Comparison of ENCODE assay signal across 8 cellular contexts in genomic region chr2:202910687-202911086, GRCh38. TPM values are rescaled to one million over a fixed set of nuclear protein-coding genes. Genes with fewer than 3 reads are reported as not detected.
DNase-seq lines count a peak whose midpoint lies in the region; ATAC-seq and TF ChIP-seq lines count a peak whose summit lies in the region.

No MANE protein-coding gene starts in this region.

- POLR2A ChIA-PET in BJ (lab: Charles Lee), result no interaction called here
- POLR2A ChIA-PET in naive thymus-derived CD8-positive, alpha-beta T cell (lab: Charles Lee), result interaction anchor here (0.9 to 2.1 kb wide), 3 partner anchors 104 to 328 kb away, joined by 3 to 15 read pairs (median 14); partner anchors contain the start of genes CYP20A1, FAM117B and NBEAL1

- CTCF ChIA-PET in BJ (lab: Yijun Ruan, JAX), result no interaction called here

- peaks cover under 1% of the 10 kb centered on the region for H3K36me3 Mint-ChIP-seq in chondrocyte (ENCODE audit: low read depth)
- H3K36me3 Mint-ChIP-seq in naive thymus-derived CD8-positive, alpha-beta T cell, result peaks cover under 1 to 20% (median 7%) of the 10 kb centered on the region in 3 donors

- H3K4me3 ChIP-seq in BJ (ENCODE audit: low read depth, low read length), result peak overlapping the region; percentile 65

- H3K9me3 ChIP-seq in KOPT-K1 (ENCODE audit: insufficient read depth, low read length, poor library complexity, severe bottlenecking), result no peaks in the 10 kb centered on the region

- no peaks in the 10 kb centered on the region for H3K27me3 Mint-ChIP-seq in chondrocyte (ENCODE audit: low read depth)
- no peaks in the 10 kb centered on the region for H3K27me3 Mint-ChIP-seq in naive thymus-derived CD8-positive, alpha-beta T cell

- H3K27ac ChIP-seq in KOPT-K1 (ENCODE audit: low read depth, low read length, poor library complexity, severe bottlenecking), result peak overlapping the region; percentile 3

- no peak for TF ChIP-seq CTCF in BJ (IDR thresholded peaks at IDR 0.05; ENCODE audit: insufficient read depth, low read depth, low read length)
- no peak for TF ChIP-seq CTCF in chondrocyte (IDR thresholded peaks at IDR 0.05)

- ATAC-seq in naive thymus-derived CD8-positive, alpha-beta T cell, result no peak

- no peaks in the 10 kb centered on the region for H3K27me3 ChIP-seq in BJ (ENCODE audit: control insufficient read depth, insufficient read depth, low read length)

- peaks cover 24% of the 10 kb centered on the region for H3K4me1 Mint-ChIP-seq in chondrocyte (ENCODE audit: low read depth)
- peaks cover 15 to 40% (median 31%) of the 10 kb centered on the region in 4 donors for H3K4me1 Mint-ChIP-seq in naive thymus-derived CD8-positive, alpha-beta T cell

- no peaks in the 10 kb centered on the region for H3K36me3 ChIP-seq in BJ (ENCODE audit: control insufficient read depth, insufficient read depth, low read length)
- H3K36me3 ChIP-seq in KOPT-K1 (ENCODE audit: insufficient read depth, low read length), result peaks cover 18% of the 10 kb centered on the region

- no peak overlapping the region for H3K27ac Mint-ChIP-seq in chondrocyte (ENCODE audit: unreplicated experiment)
- peak overlapping the region in 5 of 10 donors; percentile 28 to 98 (median 94) for H3K27ac Mint-ChIP-seq in naive thymus-derived CD8-positive, alpha-beta T cell

- H3K4me3 Mint-ChIP-seq in chondrocyte (ENCODE audit: unreplicated experiment), result peak overlapping the region; percentile 97
- peak overlapping the region; percentile 90 to 100 (median 98) for H3K4me3 Mint-ChIP-seq in naive thymus-derived CD8-positive, alpha-beta T cell

- peaks cover under 1% of the 10 kb centered on the region for H3K9me3 Mint-ChIP-seq in chondrocyte (ENCODE audit: low read depth)
- peaks cover 0 to under 1% (median 0%) of the 10 kb centered on the region in 9 donors for H3K9me3 Mint-ChIP-seq in naive thymus-derived CD8-positive, alpha-beta T cell

- DNase-seq in BJ (ENCODE audit: low read depth) (no peak), chondrocyte (ENCODE audit: low spot score) (no peak), AG08396 (ENCODE audit: low spot score) (no peak), middle frontal gyrus (ENCODE audit: extremely low spot score, low spot score) (no peak), NCI-H1436 treated with DMSO at 0.1 percent for 48 hours (lab: John Stamatoyannopoulos, UW) (no peak), SHP77 (lab: John Stamatoyannopoulos, UW) (no peak)
- DNase-seq in naive thymus-derived CD8-positive, alpha-beta T cell, result no peak

RNA-seq across cellular contexts. Expression of gene WDR12, which starts 0.8 kb away (rescaled TPM):
- 10.6 and 26.3 TPM in 2 replicates for polyA plus RNA-seq in BJ (2011; rRNA removed)
- 4.6 and 10.4 TPM in 2 replicates for polyA minus RNA-seq in BJ (2011; rRNA and poly(A)+ RNA removed)
- total RNA-seq in chondrocyte, result 28.5 to 52.6 TPM (median 32.0 TPM) in 3 replicates
- total RNA-seq in naive thymus-derived CD8-positive, alpha-beta T cell, result 10 to 100 TPM; 22.7 to 24.6 TPM
- 10 to 100 TPM; 13.5 to 19.6 (median 16.9) TPM for polyA plus RNA-seq in naive thymus-derived CD8-positive, alpha-beta T cell

RNA-seq across cellular contexts. Expression of gene CARF, which starts 1.4 kb away (rescaled TPM):
- polyA plus RNA-seq in BJ (2011; rRNA removed), result 4.1 and 7.7 TPM in 2 replicates
- 2.5 and 3.6 TPM in 2 replicates for polyA minus RNA-seq in BJ (2011; rRNA and poly(A)+ RNA removed)
- total RNA-seq in chondrocyte, result 7.8 to 12.2 TPM (median 8.4 TPM) in 3 replicates
- total RNA-seq in naive thymus-derived CD8-positive, alpha-beta T cell, result 10 to 100 TPM; 24.5 to 26.5 TPM
- 10 to 100 TPM in 1 of 3 donors, 1 to 10 TPM in 2; 4.1 to 10.1 (median 7.7) TPM for polyA plus RNA-seq in naive thymus-derived CD8-positive, alpha-beta T cell

RNA-seq across cellular contexts. Expression of gene ICA1L, which starts 39.1 kb away (rescaled TPM):
- polyA plus RNA-seq in BJ (2011; rRNA removed), result 2.4 and 4.0 TPM in 2 replicates
- polyA minus RNA-seq in BJ (2011; rRNA and poly(A)+ RNA removed), result 2.3 and 4.1 TPM in 2 replicates
- total RNA-seq in chondrocyte, result 4.9 to 6.6 TPM (median 6.6 TPM) in 3 replicates
- total RNA-seq in naive thymus-derived CD8-positive, alpha-beta T cell, result 1 to 10 TPM; 2.8 to 4.7 TPM
- 1 to 10 TPM; 3.5 to 4.1 (median 3.6) TPM for polyA plus RNA-seq in naive thymus-derived CD8-positive, alpha-beta T cell
